19 cellular contexts compared by ENCODE assay signal in the genomic region with DNA sequence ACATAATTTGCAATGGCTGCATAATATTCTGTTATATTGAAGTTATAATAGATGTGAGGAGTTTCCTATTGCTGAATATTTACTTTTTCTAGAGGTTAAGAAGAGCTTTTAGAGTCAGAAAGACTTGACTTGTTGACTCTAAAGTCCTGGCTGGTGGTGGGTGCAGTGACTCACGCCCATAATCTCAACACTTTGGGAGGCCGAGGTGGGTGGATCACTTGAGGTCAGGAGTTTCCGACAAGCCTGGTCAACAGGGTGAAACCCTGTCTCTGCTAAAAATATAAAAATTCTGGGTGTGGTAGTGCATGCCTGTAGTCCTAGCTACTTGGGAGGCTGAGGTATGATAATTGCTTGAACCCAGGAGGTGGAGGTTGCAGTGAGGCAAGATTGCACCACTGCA. TPM values are rescaled to one million over a fixed set of nuclear protein-coding genes. Genes with fewer than 3 reads are reported as not detected.
DNase-seq lines count a peak whose midpoint lies in the region; ATAC-seq and TF ChIP-seq lines count a peak whose summit lies in the region.
"Had no signal": no experiment of that assay in that cellular context is flagged by ENCODE, and none has a peak within 500 bp of the region (broad histone marks: within the 10 kb centered on the region; RNA-seq: fewer than 3 reads in every experiment).

No MANE protein-coding gene starts in this region.

- DNase-seq in Caki2 (ENCODE audit: low read depth) (peak; percentile 15), T1000 (lab: John Stamatoyannopoulos, UW) (peak; percentile 2), immature natural killer cell (peak; percentile 17 to 19 (median 19)), NCI-H1694 treated with DMSO at 0.1 percent for 48 hours (lab: John Stamatoyannopoulos, UW) (no peak), HEK293T (ENCODE audit: extremely low spot score) (no peak), NCI-H2081 (lab: John Stamatoyannopoulos, UW) (no peak)
- DNase-seq: activated CD4-positive, alpha-beta T cell treated with anti-CD3 and anti-CD28 coated beads, Interleukin-2, amount 50 U/mL, for 4 hours; activated T-cell treated with anti-CD3 and anti-CD28 coated beads, Interleukin-2, amount 50 U/mL, for 4 hours; CD4-positive, alpha-beta memory T cell; dermis blood vessel endothelial cell; DMS79; glutamatergic neuron; Karpas-422; NCI-H1694; ovary; SW 1271 had no signal

- peak overlapping the region in 3 of 6 donors; percentile 41 to 65 (median 50) for H3K27ac Mint-ChIP-seq in immature natural killer cell
- H3K27ac Mint-ChIP-seq: activated naive CD4-positive, alpha-beta T cell treated with anti-CD3 and anti-CD28 coated beads, Interleukin-2, amount 50 U/mL, for 24 hours; CD4-positive, alpha-beta memory T cell had no signal

- H3K9me3 Mint-ChIP-seq in immature natural killer cell, result no peaks in the 10 kb centered on the region
- H3K9me3 Mint-ChIP-seq: activated naive CD4-positive, alpha-beta T cell treated with anti-CD3 and anti-CD28 coated beads, Interleukin-2, amount 50 U/mL, for 24 hours; activated T-cell treated with anti-CD3 and anti-CD28 coated beads, Interleukin-2, amount 50 U/mL, for 4 hours; CD4-positive, alpha-beta memory T cell had no signal

- H3K4me3 Mint-ChIP-seq in immature natural killer cell, result peak overlapping the region; percentile 38 to 54 (median 52)
- H3K4me3 Mint-ChIP-seq: activated naive CD4-positive, alpha-beta T cell treated with anti-CD3 and anti-CD28 coated beads, Interleukin-2, amount 50 U/mL, for 24 hours; activated T-cell treated with anti-CD3 and anti-CD28 coated beads, Interleukin-2, amount 50 U/mL, for 4 hours; CD4-positive, alpha-beta memory T cell had no signal

- in situ Hi-C loops in Caki2 (cut with HindIII; ENCODE audit: low pct_unique_long_range_greater_than_20kb, low sequenced_read_pairs), result no loop called here

- H3K36me3 Mint-ChIP-seq in immature natural killer cell, result no peaks in the 10 kb centered on the region
- H3K36me3 Mint-ChIP-seq: activated naive CD4-positive, alpha-beta T cell treated with anti-CD3 and anti-CD28 coated beads, Interleukin-2, amount 50 U/mL, for 24 hours; CD4-positive, alpha-beta memory T cell had no signal

- CTCF ChIA-PET in HEK293T (lab: Yijun Ruan, JAX), result no interaction called here

- POLR2A ChIA-PET in HEK293T (lab: Yijun Ruan, JAX), result no interaction called here

- ATAC-seq in GM19372 (IDR thresholded peaks at IDR 0.05; ENCODE audit: low read depth, unreplicated experiment) (peak; percentile 51), HG03521 (IDR thresholded peaks at IDR 0.05; ENCODE audit: unreplicated experiment) (no peak)
- ATAC-seq: activated T-cell treated with anti-CD3 and anti-CD28 coated beads, Interleukin-2, amount 50 U/mL, for 4 hours had no signal

- peaks cover 0 to 12% of the 10 kb centered on the region in 2 donors for H3K4me1 Mint-ChIP-seq in immature natural killer cell
- H3K4me1 Mint-ChIP-seq: activated naive CD4-positive, alpha-beta T cell treated with anti-CD3 and anti-CD28 coated beads, Interleukin-2, amount 50 U/mL, for 24 hours; CD4-positive, alpha-beta memory T cell had no signal

- peaks cover 0 to 4% (median 0%) of the 10 kb centered on the region in 3 donors for H3K27me3 Mint-ChIP-seq in immature natural killer cell (ENCODE audit: low read depth in 3 of 3)

TF ChIP-seq in HEK293T, 16 proteins besides CTCF, POLR2A, EP300 and RAD21:
- TF ChIP-seq NFRKB (IDR thresholded peaks at IDR 0.05) (no peak), FOXK2 (IDR thresholded peaks at IDR 0.05) (no peak), SUZ12 (IDR thresholded peaks at IDR 0.05) (no peak), L3MBTL2 (conservative IDR thresholded peaks at IDR 0.05) (no peak), ZNF384 (IDR thresholded peaks at IDR 0.05) (no peak), FOXA1 (IDR thresholded peaks at IDR 0.05) (no peak), LEF1 (IDR thresholded peaks at IDR 0.05; ENCODE audit: borderline replicate concordance) (no peak), SP1 (IDR thresholded peaks at IDR 0.05) (no peak), ELF4 (IDR thresholded peaks at IDR 0.05) (no peak)
- TF ChIP-seq, protein P1, sequence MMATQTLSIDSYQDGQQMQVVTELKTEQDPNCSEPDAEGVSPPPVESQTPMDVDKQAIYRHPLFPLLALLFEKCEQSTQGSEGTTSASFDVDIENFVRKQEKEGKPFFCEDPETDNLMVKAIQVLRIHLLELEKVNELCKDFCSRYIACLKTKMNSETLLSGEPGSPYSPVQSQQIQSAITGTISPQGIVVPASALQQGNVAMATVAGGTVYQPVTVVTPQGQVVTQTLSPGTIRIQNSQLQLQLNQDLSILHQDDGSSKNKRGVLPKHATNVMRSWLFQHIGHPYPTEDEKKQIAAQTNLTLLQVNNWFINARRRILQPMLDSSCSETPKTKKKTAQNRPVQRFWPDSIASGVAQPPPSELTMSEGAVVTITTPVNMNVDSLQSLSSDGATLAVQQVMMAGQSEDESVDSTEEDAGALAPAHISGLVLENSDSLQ (IDR thresholded peaks at IDR 0.05), result no peak

RNA-seq across cellular contexts. Expression of a gene that starts 33.9 kb away (rescaled TPM):
- 28.2 and 55.3 TPM in 2 replicates for total RNA-seq in Caki2 (2014; rRNA removed; shearing (Covaris generic); ENCODE audit: low replicate concordance)
- polyA plus RNA-seq in immature natural killer cell, result 100 to 1,000 TPM in 2 of 3 donors, 10 to 100 TPM in 1; 97.5 to 106 (median 103) TPM

Comparison
In these comparisons a context has a peak if more than half of its experiments do, and no peak if none do; other contexts are left out.
1. DNase-seq: peak in Caki2 (single experiment), T1000 (single experiment) and immature natural killer cell (3 of 3); none in NCI-H1694 treated with DMSO at 0.1 percent for 48 hours (single experiment), HEK293T (single experiment) and NCI-H2081 (0 of 2).